Comparison of ENCODE assay signal across 1 cellular context in genomic region chr4:39043058-39043696, GRCh38.
TF ChIP-seq lines count a peak whose summit lies in the region.

No MANE protein-coding gene starts in this region.

TF ChIP-seq in HepG2, 621 proteins besides CTCF, POLR2A, EP300 and RAD21 (continued from another document and continues in another):
- TF ChIP-seq MIER3 (CRISPR knock-in tag; IDR thresholded peaks at IDR 0.05; ENCODE audit: borderline replicate concordance), result peak; percentile 50; the same call in 1 of the 2 replicates
- no peak for TF ChIP-seq DMAP1 (CRISPR knock-in tag; IDR thresholded peaks at IDR 0.05)
- TF ChIP-seq ZMYM2 (CRISPR knock-in tag; IDR thresholded peaks at IDR 0.05), result no peak
- TF ChIP-seq, protein P1, sequence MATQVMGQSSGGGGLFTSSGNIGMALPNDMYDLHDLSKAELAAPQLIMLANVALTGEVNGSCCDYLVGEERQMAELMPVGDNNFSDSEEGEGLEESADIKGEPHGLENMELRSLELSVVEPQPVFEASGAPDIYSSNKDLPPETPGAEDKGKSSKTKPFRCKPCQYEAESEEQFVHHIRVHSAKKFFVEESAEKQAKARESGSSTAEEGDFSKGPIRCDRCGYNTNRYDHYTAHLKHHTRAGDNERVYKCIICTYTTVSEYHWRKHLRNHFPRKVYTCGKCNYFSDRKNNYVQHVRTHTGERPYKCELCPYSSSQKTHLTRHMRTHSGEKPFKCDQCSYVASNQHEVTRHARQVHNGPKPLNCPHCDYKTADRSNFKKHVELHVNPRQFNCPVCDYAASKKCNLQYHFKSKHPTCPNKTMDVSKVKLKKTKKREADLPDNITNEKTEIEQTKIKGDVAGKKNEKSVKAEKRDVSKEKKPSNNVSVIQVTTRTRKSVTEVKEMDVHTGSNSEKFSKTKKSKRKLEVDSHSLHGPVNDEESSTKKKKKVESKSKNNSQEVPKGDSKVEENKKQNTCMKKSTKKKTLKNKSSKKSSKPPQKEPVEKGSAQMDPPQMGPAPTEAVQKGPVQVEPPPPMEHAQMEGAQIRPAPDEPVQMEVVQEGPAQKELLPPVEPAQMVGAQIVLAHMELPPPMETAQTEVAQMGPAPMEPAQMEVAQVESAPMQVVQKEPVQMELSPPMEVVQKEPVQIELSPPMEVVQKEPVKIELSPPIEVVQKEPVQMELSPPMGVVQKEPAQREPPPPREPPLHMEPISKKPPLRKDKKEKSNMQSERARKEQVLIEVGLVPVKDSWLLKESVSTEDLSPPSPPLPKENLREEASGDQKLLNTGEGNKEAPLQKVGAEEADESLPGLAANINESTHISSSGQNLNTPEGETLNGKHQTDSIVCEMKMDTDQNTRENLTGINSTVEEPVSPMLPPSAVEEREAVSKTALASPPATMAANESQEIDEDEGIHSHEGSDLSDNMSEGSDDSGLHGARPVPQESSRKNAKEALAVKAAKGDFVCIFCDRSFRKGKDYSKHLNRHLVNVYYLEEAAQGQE (IDR thresholded peaks at IDR 0.05; ENCODE audit: borderline replicate concordance in 1 of 2, low read depth in 1 of 2, low read length in 2 of 2), result no peak
- TF ChIP-seq ZNF331 (CRISPR knock-in tag; IDR thresholded peaks at IDR 0.05), result peak; percentile 34; the same call in 1 of the 2 replicates
- TF ChIP-seq ARID2 (CRISPR knock-in tag; IDR thresholded peaks at IDR 0.05; ENCODE audit: borderline replicate concordance), result no peak
- no peak for TF ChIP-seq ZNF276 (CRISPR knock-in tag; IDR thresholded peaks at IDR 0.05; ENCODE audit: low read depth)
- TF ChIP-seq ETV5 (CRISPR knock-in tag; IDR thresholded peaks at IDR 0.05; ENCODE audit: borderline replicate concordance), result peak; percentile 7; the same call in 1 of the 2 replicates
- TF ChIP-seq FOXO1 (CRISPR knock-in tag; IDR thresholded peaks at IDR 0.05), result no peak; the same call in 1 of the 2 replicates
- TF ChIP-seq ZNF253 (CRISPR knock-in tag; IDR thresholded peaks at IDR 0.05; ENCODE audit: borderline replicate concordance), result no peak
- no peak for TF ChIP-seq HOXA5 (CRISPR knock-in tag; IDR thresholded peaks at IDR 0.05)
- TF ChIP-seq FOXP1 (IDR thresholded peaks at IDR 0.05), result peak; percentile 95
- TF ChIP-seq FOXP1 (CRISPR knock-in tag; IDR thresholded peaks at IDR 0.05), result peak; percentile 91
- TF ChIP-seq BCL6 (CRISPR knock-in tag; IDR thresholded peaks at IDR 0.05), result peak; percentile 64
- TF ChIP-seq, protein P2, sequence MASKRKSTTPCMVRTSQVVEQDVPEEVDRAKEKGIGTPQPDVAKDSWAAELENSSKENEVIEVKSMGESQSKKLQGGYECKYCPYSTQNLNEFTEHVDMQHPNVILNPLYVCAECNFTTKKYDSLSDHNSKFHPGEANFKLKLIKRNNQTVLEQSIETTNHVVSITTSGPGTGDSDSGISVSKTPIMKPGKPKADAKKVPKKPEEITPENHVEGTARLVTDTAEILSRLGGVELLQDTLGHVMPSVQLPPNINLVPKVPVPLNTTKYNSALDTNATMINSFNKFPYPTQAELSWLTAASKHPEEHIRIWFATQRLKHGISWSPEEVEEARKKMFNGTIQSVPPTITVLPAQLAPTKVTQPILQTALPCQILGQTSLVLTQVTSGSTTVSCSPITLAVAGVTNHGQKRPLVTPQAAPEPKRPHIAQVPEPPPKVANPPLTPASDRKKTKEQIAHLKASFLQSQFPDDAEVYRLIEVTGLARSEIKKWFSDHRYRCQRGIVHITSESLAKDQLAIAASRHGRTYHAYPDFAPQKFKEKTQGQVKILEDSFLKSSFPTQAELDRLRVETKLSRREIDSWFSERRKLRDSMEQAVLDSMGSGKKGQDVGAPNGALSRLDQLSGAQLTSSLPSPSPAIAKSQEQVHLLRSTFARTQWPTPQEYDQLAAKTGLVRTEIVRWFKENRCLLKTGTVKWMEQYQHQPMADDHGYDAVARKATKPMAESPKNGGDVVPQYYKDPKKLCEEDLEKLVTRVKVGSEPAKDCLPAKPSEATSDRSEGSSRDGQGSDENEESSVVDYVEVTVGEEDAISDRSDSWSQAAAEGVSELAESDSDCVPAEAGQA (IDR thresholded peaks at IDR 0.05; ENCODE audit: low read depth), result no peak
- TF ChIP-seq, protein P2 (CRISPR knock-in tag; IDR thresholded peaks at IDR 0.05; ENCODE audit: borderline replicate concordance), result no peak
- no peak for TF ChIP-seq ZFX (CRISPR knock-in tag; IDR thresholded peaks at IDR 0.05; ENCODE audit: low read depth)
- no peak for TF ChIP-seq SYNCRIP (IDR thresholded peaks at IDR 0.05; ENCODE audit: insufficient read depth, low read depth, low read length)
- TF ChIP-seq E2F2 (CRISPR knock-in tag; IDR thresholded peaks at IDR 0.05; ENCODE audit: borderline replicate concordance), result no peak
- TF ChIP-seq TARDBP (CRISPR knock-in tag; IDR thresholded peaks at IDR 0.05), result no peak
- TF ChIP-seq ZFP62 (CRISPR knock-in tag; IDR thresholded peaks at IDR 0.05), result no peak
- no peak for TF ChIP-seq SRF (IDR thresholded peaks at IDR 0.05; ENCODE audit: low read depth, low read length)
- TF ChIP-seq NR1H2 (CRISPR knock-in tag; IDR thresholded peaks at IDR 0.05; ENCODE audit: borderline replicate concordance, low read depth), result no peak
- no peak for TF ChIP-seq ZMAT3 (CRISPR knock-in tag; conservative IDR thresholded peaks at IDR 0.05)
- no peak for TF ChIP-seq ZNF788 (CRISPR knock-in tag; IDR thresholded peaks at IDR 0.05; ENCODE audit: borderline replicate concordance)
- TF ChIP-seq, protein P3, sequence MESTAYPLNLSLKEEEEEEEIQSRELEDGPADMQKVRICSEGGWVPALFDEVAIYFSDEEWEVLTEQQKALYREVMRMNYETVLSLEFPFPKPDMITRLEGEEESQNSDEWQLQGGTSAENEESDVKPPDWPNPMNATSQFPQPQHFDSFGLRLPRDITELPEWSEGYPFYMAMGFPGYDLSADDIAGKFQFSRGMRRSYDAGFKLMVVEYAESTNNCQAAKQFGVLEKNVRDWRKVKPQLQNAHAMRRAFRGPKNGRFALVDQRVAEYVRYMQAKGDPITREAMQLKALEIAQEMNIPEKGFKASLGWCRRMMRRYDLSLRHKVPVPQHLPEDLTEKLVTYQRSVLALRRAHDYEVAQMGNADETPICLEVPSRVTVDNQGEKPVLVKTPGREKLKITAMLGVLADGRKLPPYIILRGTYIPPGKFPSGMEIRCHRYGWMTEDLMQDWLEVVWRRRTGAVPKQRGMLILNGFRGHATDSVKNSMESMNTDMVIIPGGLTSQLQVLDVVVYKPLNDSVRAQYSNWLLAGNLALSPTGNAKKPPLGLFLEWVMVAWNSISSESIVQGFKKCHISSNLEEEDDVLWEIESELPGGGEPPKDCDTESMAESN (CRISPR knock-in tag; conservative IDR thresholded peaks at IDR 0.05), result no peak
- TF ChIP-seq SIN3B (IDR thresholded peaks at IDR 0.05; ENCODE audit: low read length), result no peak
- no peak for TF ChIP-seq ZBTB26 (CRISPR knock-in tag; IDR thresholded peaks at IDR 0.05; ENCODE audit: borderline replicate concordance)
- TF ChIP-seq SRSF1 (optimal IDR thresholded peaks at IDR 0.05; ENCODE audit: low read depth, low read length), result no peak
- no peak for TF ChIP-seq TIGD3 (CRISPR knock-in tag; IDR thresholded peaks at IDR 0.05; ENCODE audit: borderline replicate concordance)
- TF ChIP-seq, protein P4, sequence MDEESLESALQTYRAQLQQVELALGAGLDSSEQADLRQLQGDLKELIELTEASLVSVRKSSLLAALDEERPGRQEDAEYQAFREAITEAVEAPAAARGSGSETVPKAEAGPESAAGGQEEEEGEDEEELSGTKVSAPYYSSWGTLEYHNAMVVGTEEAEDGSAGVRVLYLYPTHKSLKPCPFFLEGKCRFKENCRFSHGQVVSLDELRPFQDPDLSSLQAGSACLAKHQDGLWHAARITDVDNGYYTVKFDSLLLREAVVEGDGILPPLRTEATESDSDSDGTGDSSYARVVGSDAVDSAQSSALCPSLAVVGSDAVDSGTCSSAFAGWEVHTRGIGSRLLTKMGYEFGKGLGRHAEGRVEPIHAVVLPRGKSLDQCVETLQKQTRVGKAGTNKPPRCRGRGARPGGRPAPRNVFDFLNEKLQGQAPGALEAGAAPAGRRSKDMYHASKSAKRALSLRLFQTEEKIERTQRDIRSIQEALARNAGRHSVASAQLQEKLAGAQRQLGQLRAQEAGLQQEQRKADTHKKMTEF (CRISPR knock-in tag; IDR thresholded peaks at IDR 0.05), result peak; percentile 80
- TF ChIP-seq ZNF878 (CRISPR knock-in tag; IDR thresholded peaks at IDR 0.05), result no peak
- TF ChIP-seq ZNF616 (CRISPR knock-in tag; IDR thresholded peaks at IDR 0.05; ENCODE audit: low read depth), result no peak
- no peak for TF ChIP-seq MAF1 (CRISPR knock-in tag; IDR thresholded peaks at IDR 0.05; ENCODE audit: borderline replicate concordance)
- TF ChIP-seq, protein P5, sequence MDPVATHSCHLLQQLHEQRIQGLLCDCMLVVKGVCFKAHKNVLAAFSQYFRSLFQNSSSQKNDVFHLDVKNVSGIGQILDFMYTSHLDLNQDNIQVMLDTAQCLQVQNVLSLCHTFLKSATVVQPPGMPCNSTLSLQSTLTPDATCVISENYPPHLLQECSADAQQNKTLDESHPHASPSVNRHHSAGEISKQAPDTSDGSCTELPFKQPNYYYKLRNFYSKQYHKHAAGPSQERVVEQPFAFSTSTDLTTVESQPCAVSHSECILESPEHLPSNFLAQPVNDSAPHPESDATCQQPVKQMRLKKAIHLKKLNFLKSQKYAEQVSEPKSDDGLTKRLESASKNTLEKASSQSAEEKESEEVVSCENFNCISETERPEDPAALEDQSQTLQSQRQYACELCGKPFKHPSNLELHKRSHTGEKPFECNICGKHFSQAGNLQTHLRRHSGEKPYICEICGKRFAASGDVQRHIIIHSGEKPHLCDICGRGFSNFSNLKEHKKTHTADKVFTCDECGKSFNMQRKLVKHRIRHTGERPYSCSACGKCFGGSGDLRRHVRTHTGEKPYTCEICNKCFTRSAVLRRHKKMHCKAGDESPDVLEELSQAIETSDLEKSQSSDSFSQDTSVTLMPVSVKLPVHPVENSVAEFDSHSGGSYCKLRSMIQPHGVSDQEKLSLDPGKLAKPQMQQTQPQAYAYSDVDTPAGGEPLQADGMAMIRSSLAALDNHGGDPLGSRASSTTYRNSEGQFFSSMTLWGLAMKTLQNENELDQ (CRISPR knock-in tag; IDR thresholded peaks at IDR 0.05; ENCODE audit: borderline replicate concordance), result no peak
- TF ChIP-seq FLYWCH1 (CRISPR knock-in tag; IDR thresholded peaks at IDR 0.05), result no peak
- no peak for TF ChIP-seq ZNF781 (CRISPR knock-in tag; IDR thresholded peaks at IDR 0.05; ENCODE audit: borderline replicate concordance, not compliant biosample characterization)
- no peak for TF ChIP-seq ZFP36L2 (CRISPR knock-in tag; IDR thresholded peaks at IDR 0.05)
- peak; percentile 58; the same call in 1 of the 2 replicates for TF ChIP-seq PPARG (CRISPR knock-in tag; conservative IDR thresholded peaks at IDR 0.05)
- TF ChIP-seq MXD4 (CRISPR knock-in tag; IDR thresholded peaks at IDR 0.05), result no peak
- TF ChIP-seq ZNF569 (CRISPR knock-in tag; IDR thresholded peaks at IDR 0.05; ENCODE audit: borderline replicate concordance), result no peak
- TF ChIP-seq KLF6 (CRISPR knock-in tag; IDR thresholded peaks at IDR 0.05), result no peak
- no peak for TF ChIP-seq GZF1 (CRISPR knock-in tag; IDR thresholded peaks at IDR 0.05)
- no peak for TF ChIP-seq ZNF792 (CRISPR knock-in tag; IDR thresholded peaks at IDR 0.05)
